In the genomic region with DNA sequence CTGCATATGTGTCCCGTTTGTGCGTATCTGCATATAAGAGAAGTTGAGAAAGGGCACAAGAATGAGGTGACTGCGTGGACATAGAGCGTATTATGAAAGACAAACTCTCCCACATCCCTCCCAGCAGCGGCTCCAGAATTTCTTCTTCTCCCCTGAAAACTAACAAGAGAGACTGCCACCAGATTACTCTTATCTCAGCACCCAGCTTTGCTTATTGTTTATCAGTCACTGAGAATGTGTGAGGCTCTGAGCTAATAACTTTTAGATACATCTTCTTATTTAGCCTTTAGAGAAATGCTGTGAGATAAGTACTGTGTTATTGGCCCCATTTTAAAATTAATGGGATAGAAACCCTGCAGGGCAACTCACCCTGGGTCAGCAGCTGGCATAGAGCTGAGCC, we compare ENCODE assay signal across 4 cellular contexts. TPM values are rescaled to one million over a fixed set of nuclear protein-coding genes. Genes with fewer than 3 reads are reported as not detected.
"Had no signal": no experiment of that assay in that cellular context is flagged by ENCODE, and none has a peak within 500 bp of the region (broad histone marks: within the 10 kb centered on the region; RNA-seq: fewer than 3 reads in every experiment).

No MANE protein-coding gene starts in this region.

RNA-seq across cellular contexts. Expression of gene GYPA, which starts 20.8 kb away (rescaled TPM):
- total RNA-seq: LHCN-M2, M059J, MCF 10A, NCI-H460 had no signal
